Comparison of ENCODE assay signal across 9 cellular contexts in the genomic region with DNA sequence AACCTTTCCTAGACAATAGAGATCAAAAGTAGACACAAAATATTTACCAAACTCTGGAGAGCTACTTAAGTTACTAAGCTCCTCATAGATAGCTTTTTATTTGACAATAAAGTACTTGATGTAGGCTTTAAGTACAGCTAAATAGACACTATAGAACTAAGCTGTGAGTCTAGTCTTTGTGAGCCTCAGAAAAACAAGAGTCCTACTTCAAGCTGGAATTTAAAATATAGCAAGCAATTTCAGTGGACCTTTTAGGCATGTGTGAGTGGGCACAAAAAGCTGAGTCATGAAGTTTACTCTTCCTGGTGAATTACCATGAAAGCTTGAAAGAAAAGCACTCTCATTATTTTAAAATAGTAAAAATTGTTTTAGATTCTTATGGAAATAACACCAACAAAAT.
DNase-seq lines count a peak whose midpoint lies in the region; ATAC-seq and TF ChIP-seq lines count a peak whose summit lies in the region.
"Had no signal": no experiment of that assay in that cellular context is flagged by ENCODE, and none has a peak within 500 bp of the region (broad histone marks: within the 10 kb centered on the region; RNA-seq: fewer than 3 reads in every experiment).

No MANE protein-coding gene starts in this region.

- DNase-seq in cardiac muscle cell (ENCODE audit: low read depth in 1 of 2, low spot score in 1 of 2) (peak in 1 of 2 donors; percentile 58), right cardiac atrium (no peak), RPMI7951 (ENCODE audit: low read depth) (peak; percentile 39), fibroblast of villous mesenchyme (ENCODE audit: low read depth) (peak; percentile 43), type B pancreatic cell (ENCODE audit: extremely low spot score, unreplicated experiment) (no peak), hippocampal formation (lab: John Stamatoyannopoulos, UW) (no peak)
- DNase-seq: NCI-H2081 had no signal

- H3K9me3 ChIP-seq in cardiac muscle cell (ENCODE audit: low read depth) (no peaks in the 10 kb centered on the region), right cardiac atrium (ENCODE audit: control insufficient read depth, low read length) (no peaks in the 10 kb centered on the region)

- ATAC-seq in right cardiac atrium: no peak
- no peak for ATAC-seq in GM18519 (IDR thresholded peaks at IDR 0.05; ENCODE audit: low FRiP score, unreplicated experiment)
- ATAC-seq in GM19452 (IDR thresholded peaks at IDR 0.05; ENCODE audit: unreplicated experiment): no peak

- H3K36me3 Mint-ChIP-seq in type B pancreatic cell: peaks cover 15% of the 10 kb centered on the region

- H3K27me3 ChIP-seq in cardiac muscle cell: no peaks in the 10 kb centered on the region
- no peaks in the 10 kb centered on the region for H3K27me3 ChIP-seq in right cardiac atrium (ENCODE audit: control insufficient read depth, insufficient read depth)

- peak overlapping the region; percentile 49 for H3K27ac ChIP-seq in cardiac muscle cell
- H3K27ac ChIP-seq in right cardiac atrium (ENCODE audit: low read length): no peak overlapping the region

- peaks cover 12% of the 10 kb centered on the region for H3K9me3 Mint-ChIP-seq in type B pancreatic cell

- no peak overlapping the region for H3K4me3 Mint-ChIP-seq in type B pancreatic cell

- H3K4me3 ChIP-seq in cardiac muscle cell (no peak overlapping the region), right cardiac atrium (ENCODE audit: low read length) (no peak overlapping the region), fibroblast of villous mesenchyme (ENCODE audit: low read depth, low read length) (no peak overlapping the region)

- peak overlapping the region; percentile 45 for H3K27ac Mint-ChIP-seq in type B pancreatic cell

- TF ChIP-seq CTCF in cardiac muscle cell (IDR thresholded peaks at IDR 0.05; ENCODE audit: low read depth, low read length) (no peak), fibroblast of villous mesenchyme (IDR thresholded peaks at IDR 0.05; ENCODE audit: insufficient read depth, low read depth, low read length) (no peak), type B pancreatic cell (conservative IDR thresholded peaks at IDR 0.05) (no peak)

- peaks cover 30% of the 10 kb centered on the region for H3K4me1 Mint-ChIP-seq in type B pancreatic cell (ENCODE audit: unreplicated experiment)

- intact Hi-C loops in right cardiac atrium (cut with DNase I): no loop called here

- H3K36me3 ChIP-seq in cardiac muscle cell: no peaks in the 10 kb centered on the region

- H3K4me1 ChIP-seq in cardiac muscle cell (ENCODE audit: low read depth) (peaks cover 19% of the 10 kb centered on the region), right cardiac atrium (ENCODE audit: control insufficient read depth, insufficient read depth, low read length) (peaks cover 5% of the 10 kb centered on the region)

- H3K27me3 Mint-ChIP-seq in type B pancreatic cell: no peaks in the 10 kb centered on the region

Comparison
In these comparisons a context has a peak if more than half of its experiments do, and no peak if none do; other contexts are left out.
1. DNase-seq: peak in RPMI7951 (single experiment) and fibroblast of villous mesenchyme (single experiment); none in right cardiac atrium (0 of 3), type B pancreatic cell (single experiment) and hippocampal formation (0 of 2).